9 cellular contexts compared by ENCODE assay signal in genomic region chr7:102197161-102197560, GRCh38.
"Had no signal": no experiment of that assay in that cellular context is flagged by ENCODE, and none has a peak within 500 bp of the region (broad histone marks: within the 10 kb centered on the region; RNA-seq: fewer than 3 reads in every experiment).

No MANE protein-coding gene starts in this region.

- H2AFZ ChIP-seq: GM23248 had no signal

- H3K4me1 Mint-ChIP-seq: IgD-negative memory B cell had no signal

- H3K9me3 Mint-ChIP-seq: HFFc6, IgD-negative memory B cell had no signal

- H3K27me3 Mint-ChIP-seq: IgD-negative memory B cell had no signal

- ATAC-seq: HCT116, HepG2 had no signal

- H3K4me3 ChIP-seq: GM23248, HAP-1 had no signal

- H3K27ac ChIP-seq: GM23248, HL-60 had no signal

- H3K4me3 Mint-ChIP-seq: HFFc6, IgD-negative memory B cell had no signal

- H3K9ac ChIP-seq: GM23248 had no signal

- H3K9me3 ChIP-seq: HAP-1 had no signal

- H3K4me1 ChIP-seq: HAP-1 had no signal

- DNase-seq: GM23248, GOT3, H7, HFFc6 had no signal

- H3K27ac Mint-ChIP-seq: HFFc6 had no signal

- FAIRE-seq: HepG2 had no signal
